ENCODE assay signal across 1 cellular context in the genomic region with DNA sequence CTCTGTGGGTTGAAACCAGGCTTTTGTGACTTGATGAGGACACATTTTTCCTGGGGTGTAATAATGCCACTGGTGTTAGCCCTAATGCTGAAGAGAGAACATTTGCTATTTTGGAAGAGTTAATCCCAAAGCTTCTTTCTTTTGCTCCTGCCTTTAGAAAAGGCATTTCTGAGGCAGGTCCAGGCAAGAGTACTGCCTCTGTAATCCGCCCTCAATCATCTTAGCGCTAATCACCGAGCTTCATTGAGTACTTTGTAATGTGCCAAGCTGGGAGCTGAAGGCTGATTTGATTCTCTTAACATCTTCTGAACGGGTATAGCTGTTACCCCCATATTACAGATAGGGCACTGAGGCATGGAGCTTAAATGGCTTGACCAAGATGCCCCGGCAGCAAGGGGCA.
TF ChIP-seq lines count a peak whose summit lies in the region.

No MANE protein-coding gene starts in this region.

TF ChIP-seq in H1, 55 proteins besides CTCF, POLR2A, EP300 and RAD21:
- TF ChIP-seq RFX5 (IDR thresholded peaks at IDR 0.05; ENCODE audit: borderline replicate concordance, low read depth, low read length) (no peak), POU5F1 (IDR thresholded peaks at IDR 0.05; ENCODE audit: low read depth, low read length) (no peak), GTF2F1 (IDR thresholded peaks at IDR 0.05; ENCODE audit: borderline replicate concordance, low read depth, low read length) (no peak), POLR2AphosphoS5 (IDR thresholded peaks at IDR 0.05; ENCODE audit: low read depth, low read length) (no peak), SUZ12 (IDR thresholded peaks at IDR 0.05; ENCODE audit: low read length) (no peak), E2F6 (IDR thresholded peaks at IDR 0.05) (no peak), SIX5 (IDR thresholded peaks at IDR 0.05; ENCODE audit: low read depth, low read length) (no peak), KDM1A (IDR thresholded peaks at IDR 0.05; ENCODE audit: borderline replicate concordance, low read length) (no peak), RXRA (IDR thresholded peaks at IDR 0.05; ENCODE audit: insufficient read depth, low read depth, low read length) (no peak), SAP30 (IDR thresholded peaks at IDR 0.05; ENCODE audit: insufficient read depth, insufficient replicate concordance, low read length) (no peak), HDAC2 (IDR thresholded peaks at IDR 0.05; ENCODE audit: borderline replicate concordance in 1 of 2, low read depth in 2 of 2, low read length in 2 of 2) (no peak), KDM4A (IDR thresholded peaks at IDR 0.05; ENCODE audit: low read depth, low read length, severe bottlenecking) (no peak), CREB1 (IDR thresholded peaks at IDR 0.05) (no peak), SIRT6 (IDR thresholded peaks at IDR 0.05; ENCODE audit: low read length) (no peak), TEAD4 (IDR thresholded peaks at IDR 0.05; ENCODE audit: low read depth, low read length) (no peak), JUN (IDR thresholded peaks at IDR 0.05; ENCODE audit: low read depth, low read length) (no peak)
- TF ChIP-seq, protein P1, sequence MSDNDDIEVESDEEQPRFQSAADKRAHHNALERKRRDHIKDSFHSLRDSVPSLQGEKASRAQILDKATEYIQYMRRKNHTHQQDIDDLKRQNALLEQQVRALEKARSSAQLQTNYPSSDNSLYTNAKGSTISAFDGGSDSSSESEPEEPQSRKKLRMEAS (IDR thresholded peaks at IDR 0.05): no peak
